1 cellular context compared by ENCODE assay signal in genomic region chr14:39169541-39169900, GRCh38.
TF ChIP-seq lines count a peak whose summit lies in the region.

No MANE protein-coding gene starts in this region.

TF ChIP-seq in K562, 482 proteins besides CTCF, POLR2A, EP300 and RAD21 (continued from another document):
- TF ChIP-seq ETS1 (conservative IDR thresholded peaks at IDR 0.05; ENCODE audit: control insufficient read depth, low read depth, low read length) (no peak), MTF1 (CRISPR knock-in tag; IDR thresholded peaks at IDR 0.05; ENCODE audit: borderline replicate concordance) (no peak), SIN3A (IDR thresholded peaks at IDR 0.05; ENCODE audit: borderline replicate concordance in 2 of 2, control insufficient read depth in 1 of 2, low read depth in 2 of 2, low read length in 2 of 2) (no peak), XRCC4 (IDR thresholded peaks at IDR 0.05; ENCODE audit: extremely low read depth, insufficient read depth, insufficient read length) (no peak), ZNF766 (CRISPR knock-in tag; conservative IDR thresholded peaks at IDR 0.05) (no peak), ZNF146 (CRISPR knock-in tag; IDR thresholded peaks at IDR 0.05; ENCODE audit: unreplicated experiment) (no peak), ZFP1 (CRISPR knock-in tag; IDR thresholded peaks at IDR 0.05) (no peak), MAFG (tag; conservative IDR thresholded peaks at IDR 0.05) (no peak), CTCFL (IDR thresholded peaks at IDR 0.05; ENCODE audit: borderline replicate concordance, insufficient read depth, low read depth, low read length, poor library complexity, severe bottlenecking) (no peak), ETV1 (tag; conservative IDR thresholded peaks at IDR 0.05; ENCODE audit: low read depth) (no peak), MECOM (CRISPR knock-in tag; IDR thresholded peaks at IDR 0.05) (no peak), HDAC8 (tag; IDR thresholded peaks at IDR 0.05) (no peak), ZNF707 (CRISPR knock-in tag; conservative IDR thresholded peaks at IDR 0.05) (no peak), ELF4 (CRISPR knock-in tag; IDR thresholded peaks at IDR 0.05) (no peak), DPF2 (IDR thresholded peaks at IDR 0.05) (no peak)
